2 cellular contexts compared by ENCODE assay signal in genomic region chr19:47891923-47892666, GRCh38.
A peak's percentile ranks its signal among the peaks of the same experiment; 100 is the strongest.
TF ChIP-seq lines count a peak whose summit lies in the region.

No MANE protein-coding gene starts in this region.

TF ChIP-seq in K562, 482 proteins besides CTCF, POLR2A, EP300 and RAD21 (continued from another document and continues in another):
- TF ChIP-seq MBD1 (CRISPR knock-in tag; IDR thresholded peaks at IDR 0.05) = no peak
- TF ChIP-seq ZNF511 (CRISPR knock-in tag; IDR thresholded peaks at IDR 0.05) = no peak
- no peak for TF ChIP-seq PHF20 (IDR thresholded peaks at IDR 0.05; ENCODE audit: partially characterized antibody)
- no peak for TF ChIP-seq HNRNPK (IDR thresholded peaks at IDR 0.05; ENCODE audit: low read depth, low read length, poor library complexity, severe bottlenecking)
- TF ChIP-seq MECOM (CRISPR knock-in tag; IDR thresholded peaks at IDR 0.05) = no peak; the same call in 1 of the 2 replicates
- TF ChIP-seq, protein P1, sequence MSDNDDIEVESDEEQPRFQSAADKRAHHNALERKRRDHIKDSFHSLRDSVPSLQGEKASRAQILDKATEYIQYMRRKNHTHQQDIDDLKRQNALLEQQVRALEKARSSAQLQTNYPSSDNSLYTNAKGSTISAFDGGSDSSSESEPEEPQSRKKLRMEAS (CRISPR knock-in tag; IDR thresholded peaks at IDR 0.05) = peak; percentile 65
- 0 out of 2 replicates have a peak, but pooled peaks have one; percentile 3 for TF ChIP-seq MGA (IDR thresholded peaks at IDR 0.05)

TF ChIP-seq in HepG2, 621 proteins besides CTCF, POLR2A, EP300 and RAD21 (continued from another document and continues in another):
- TF ChIP-seq PRDM10 (CRISPR knock-in tag; IDR thresholded peaks at IDR 0.05; ENCODE audit: low read depth) = no peak
- peak; percentile 59 for TF ChIP-seq ZFY (CRISPR knock-in tag; IDR thresholded peaks at IDR 0.05)
- peak; percentile 56; the same call in 1 of the 2 replicates for TF ChIP-seq ZNF431 (CRISPR knock-in tag; IDR thresholded peaks at IDR 0.05; ENCODE audit: borderline replicate concordance, low read depth)
- TF ChIP-seq SIX1 (CRISPR knock-in tag; IDR thresholded peaks at IDR 0.05; ENCODE audit: borderline replicate concordance) = no peak
- peak; percentile 70; the same call in 1 of the 2 replicates for TF ChIP-seq ERF (CRISPR knock-in tag; IDR thresholded peaks at IDR 0.05)
- 0 out of 2 replicates have a peak, but pooled peaks have one; percentile 30 for TF ChIP-seq ZNF607 (CRISPR knock-in tag; IDR thresholded peaks at IDR 0.05; ENCODE audit: borderline replicate concordance)
- peak; percentile 46; the same call in 1 of the 2 replicates for TF ChIP-seq HOMEZ (CRISPR knock-in tag; IDR thresholded peaks at IDR 0.05; ENCODE audit: low read depth)
- TF ChIP-seq JDP2 (CRISPR knock-in tag; IDR thresholded peaks at IDR 0.05; ENCODE audit: borderline replicate concordance) = no peak
- TF ChIP-seq, protein P2, sequence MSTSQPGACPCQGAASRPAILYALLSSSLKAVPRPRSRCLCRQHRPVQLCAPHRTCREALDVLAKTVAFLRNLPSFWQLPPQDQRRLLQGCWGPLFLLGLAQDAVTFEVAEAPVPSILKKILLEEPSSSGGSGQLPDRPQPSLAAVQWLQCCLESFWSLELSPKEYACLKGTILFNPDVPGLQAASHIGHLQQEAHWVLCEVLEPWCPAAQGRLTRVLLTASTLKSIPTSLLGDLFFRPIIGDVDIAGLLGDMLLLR (CRISPR knock-in tag; IDR thresholded peaks at IDR 0.05) = no peak
- no peak for TF ChIP-seq ZNF576 (CRISPR knock-in tag; IDR thresholded peaks at IDR 0.05)
- 0 out of 2 replicates have a peak, but pooled peaks have one; percentile 27 for TF ChIP-seq ZNF230 (CRISPR knock-in tag; IDR thresholded peaks at IDR 0.05)
- no peak for TF ChIP-seq ZMAT5 (CRISPR knock-in tag; IDR thresholded peaks at IDR 0.05; ENCODE audit: borderline replicate concordance, low read depth)
- TF ChIP-seq TFAP4 (IDR thresholded peaks at IDR 0.05; ENCODE audit: borderline replicate concordance, low read depth) = peak; percentile 19; the same call in 1 of the 2 replicates
- TF ChIP-seq ZNF629 (CRISPR knock-in tag; conservative IDR thresholded peaks at IDR 0.05) = no peak
- no peak for TF ChIP-seq MAZ (IDR thresholded peaks at IDR 0.05; ENCODE audit: borderline replicate concordance, low read depth, low read length)
- peak; percentile 37; the same call in 1 of the 2 replicates for TF ChIP-seq MAZ (CRISPR knock-in tag; IDR thresholded peaks at IDR 0.05; ENCODE audit: low read depth)
- TF ChIP-seq, protein P1 (IDR thresholded peaks at IDR 0.05) = peak; percentile 37; the same call in 1 of the 2 replicates
- peak; percentile 50 for TF ChIP-seq TBX2 (CRISPR knock-in tag; IDR thresholded peaks at IDR 0.05; ENCODE audit: borderline replicate concordance)
- TF ChIP-seq ZNF691 (CRISPR knock-in tag; IDR thresholded peaks at IDR 0.05; ENCODE audit: borderline replicate concordance, low read depth) = 0 out of 2 replicates have a peak, but pooled peaks have one; percentile 72
- no peak for TF ChIP-seq ZNF280B (CRISPR knock-in tag; IDR thresholded peaks at IDR 0.05; ENCODE audit: borderline replicate concordance)
- TF ChIP-seq FOXO1 (CRISPR knock-in tag; IDR thresholded peaks at IDR 0.05) = peak; percentile 64; the same call in 1 of the 2 replicates
- no peak for TF ChIP-seq FIP1L1 (IDR thresholded peaks at IDR 0.05; ENCODE audit: borderline replicate concordance, insufficient read depth, low read depth, low read length)
- no peak for TF ChIP-seq ZNF816 (CRISPR knock-in tag; IDR thresholded peaks at IDR 0.05; ENCODE audit: borderline replicate concordance)
- TF ChIP-seq, protein P3, sequence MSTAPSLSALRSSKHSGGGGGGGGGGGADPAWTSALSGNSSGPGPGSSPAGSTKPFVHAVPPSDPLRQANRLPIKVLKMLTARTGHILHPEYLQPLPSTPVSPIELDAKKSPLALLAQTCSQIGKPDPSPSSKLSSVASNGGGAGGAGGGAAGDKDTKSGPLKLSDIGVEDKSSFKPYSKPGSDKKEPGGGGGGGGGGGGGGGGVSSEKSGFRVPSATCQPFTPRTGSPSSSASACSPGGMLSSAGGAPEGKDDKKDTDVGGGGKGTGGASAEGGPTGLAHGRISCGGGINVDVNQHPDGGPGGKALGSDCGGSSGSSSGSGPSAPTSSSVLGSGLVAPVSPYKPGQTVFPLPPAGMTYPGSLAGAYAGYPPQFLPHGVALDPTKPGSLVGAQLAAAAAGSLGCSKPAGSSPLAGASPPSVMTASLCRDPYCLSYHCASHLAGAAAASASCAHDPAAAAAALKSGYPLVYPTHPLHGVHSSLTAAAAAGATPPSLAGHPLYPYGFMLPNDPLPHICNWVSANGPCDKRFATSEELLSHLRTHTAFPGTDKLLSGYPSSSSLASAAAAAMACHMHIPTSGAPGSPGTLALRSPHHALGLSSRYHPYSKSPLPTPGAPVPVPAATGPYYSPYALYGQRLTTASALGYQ (CRISPR knock-in tag; IDR thresholded peaks at IDR 0.05) = no peak
- TF ChIP-seq, protein P4, sequence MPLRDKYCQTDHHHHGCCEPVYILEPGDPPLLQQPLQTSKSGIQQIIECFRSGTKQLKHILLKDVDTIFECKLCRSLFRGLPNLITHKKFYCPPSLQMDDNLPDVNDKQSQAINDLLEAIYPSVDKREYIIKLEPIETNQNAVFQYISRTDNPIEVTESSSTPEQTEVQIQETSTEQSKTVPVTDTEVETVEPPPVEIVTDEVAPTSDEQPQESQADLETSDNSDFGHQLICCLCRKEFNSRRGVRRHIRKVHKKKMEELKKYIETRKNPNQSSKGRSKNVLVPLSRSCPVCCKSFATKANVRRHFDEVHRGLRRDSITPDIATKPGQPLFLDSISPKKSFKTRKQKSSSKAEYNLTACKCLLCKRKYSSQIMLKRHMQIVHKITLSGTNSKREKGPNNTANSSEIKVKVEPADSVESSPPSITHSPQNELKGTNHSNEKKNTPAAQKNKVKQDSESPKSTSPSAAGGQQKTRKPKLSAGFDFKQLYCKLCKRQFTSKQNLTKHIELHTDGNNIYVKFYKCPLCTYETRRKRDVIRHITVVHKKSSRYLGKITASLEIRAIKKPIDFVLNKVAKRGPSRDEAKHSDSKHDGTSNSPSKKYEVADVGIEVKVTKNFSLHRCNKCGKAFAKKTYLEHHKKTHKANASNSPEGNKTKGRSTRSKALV (CRISPR knock-in tag; IDR thresholded peaks at IDR 0.05) = peak; percentile 15
- peak; percentile 50; the same call in 1 of the 2 replicates for TF ChIP-seq MLX (CRISPR knock-in tag; IDR thresholded peaks at IDR 0.05)
- no peak for TF ChIP-seq NFE2 (CRISPR knock-in tag; IDR thresholded peaks at IDR 0.05)
- TF ChIP-seq ZNF260 (CRISPR knock-in tag; IDR thresholded peaks at IDR 0.05; ENCODE audit: borderline replicate concordance, low read depth) = no peak
- no peak for TF ChIP-seq ZNF225 (CRISPR knock-in tag; IDR thresholded peaks at IDR 0.05)
- 0 out of 2 replicates have a peak, but pooled peaks have one; percentile 18 for TF ChIP-seq ZNF280D (CRISPR knock-in tag; IDR thresholded peaks at IDR 0.05)
- peak; percentile 73 for TF ChIP-seq SOX5 (CRISPR knock-in tag; IDR thresholded peaks at IDR 0.05; ENCODE audit: borderline replicate concordance)
- no peak for TF ChIP-seq NCOA1 (CRISPR knock-in tag; IDR thresholded peaks at IDR 0.05)
- 0 out of 2 replicates have a peak, but pooled peaks have one; percentile 45 for TF ChIP-seq GFI1 (CRISPR knock-in tag; IDR thresholded peaks at IDR 0.05; ENCODE audit: borderline replicate concordance)
